11 cellular contexts compared by ENCODE assay signal in genomic region chr19:28327905-28328304, GRCh38.
"Had no signal": no experiment of that assay in that cellular context is flagged by ENCODE, and none has a peak within 500 bp of the region (broad histone marks: within the 10 kb centered on the region; RNA-seq: fewer than 3 reads in every experiment).

No MANE protein-coding gene starts in this region.

- H3K9me3 ChIP-seq: HAP-1 had no signal

- DNase-seq: GM23248, GOT3, H7, H9, HCEC 1CT, HFFc6 had no signal

- H3K4me2 ChIP-seq: GM23338 had no signal

- FAIRE-seq: H1, H54 had no signal

- H3K27ac ChIP-seq: GM23248 had no signal

- ATAC-seq: GM23338, HCT116 had no signal

- H3K4me3 ChIP-seq: GM23248, GM23338, HAP-1 had no signal

- H2AFZ ChIP-seq: GM23248, GM23338 had no signal

- H3K36me3 ChIP-seq: HAP-1 had no signal

- H3K27ac Mint-ChIP-seq: GM23338, H9, HFFc6 had no signal

- H3K4me1 ChIP-seq: HAP-1 had no signal

- H3K9ac ChIP-seq: GM23248 had no signal

- H3K4me3 Mint-ChIP-seq: GM23338, H9, HFFc6 had no signal
